8 cellular contexts compared by ENCODE assay signal in genomic region chr20:53609501-53610445, GRCh38. TPM values are rescaled to one million over a fixed set of nuclear protein-coding genes. Genes with fewer than 3 reads are reported as not detected.
A peak's percentile ranks its signal among the peaks of the same experiment; 100 is the strongest.
DNase-seq lines count a peak whose midpoint lies in the region; ATAC-seq, FAIRE-seq and TF ChIP-seq lines count a peak whose summit lies in the region.

No MANE protein-coding gene starts in this region.

- H3K4me1 ChIP-seq in GM12878 (ENCODE audit: control insufficient read depth, insufficient read depth, low read length) (peaks cover 15% of the 10 kb centered on the region), mucosa of descending colon (ENCODE audit: low read depth) (peaks cover 13% of the 10 kb centered on the region)

- H3K27me3 ChIP-seq in GM12878 (replicated peaks in 1 of 2; ENCODE audit: control insufficient read depth in 2 of 2, insufficient read depth in 2 of 2, low read length in 1 of 2): no peaks in the 10 kb centered on the region

- no peak; a peak in 1 of 4 replicates for TF ChIP-seq EP300 in GM12878 (IDR thresholded peaks at IDR 0.05; ENCODE audit: borderline replicate concordance in 1 of 2, control insufficient read depth in 1 of 2, low read depth in 2 of 2, low read length in 2 of 2)

- peak overlapping the region; percentile 73 for H3K9ac ChIP-seq in GM12878 (ENCODE audit: control insufficient read depth, insufficient read depth, low read length)

- no peaks in the 10 kb centered on the region for H4K20me1 ChIP-seq in GM12878 (ENCODE audit: control insufficient read depth, insufficient read depth)

- TF ChIP-seq POLR2A in GM12878 (IDR thresholded peaks at IDR 0.05; ENCODE audit: low read depth, low read length): no peak

- no peaks in the 10 kb centered on the region for H3K9me3 Mint-ChIP-seq in T-helper 2 cell treated with Interferon-gamma antibody and Interleukin-4, amounts not matched to agents 5 μg/mL and 100 μg/mL, for 36 hours
- H3K9me3 Mint-ChIP-seq in stimulated activated naive B cell treated with anti-CD40 and anti-IgM and Interleukin-4, amounts not matched to agents 10 μg/mL and 1 μg/mL and 100 μg/mL, for 72 hours: no peaks in the 10 kb centered on the region

- peak overlapping the region; percentile 90 for H3K4me3 Mint-ChIP-seq in T-helper 2 cell treated with Interferon-gamma antibody and Interleukin-4, amounts not matched to agents 5 μg/mL and 100 μg/mL, for 36 hours
- H3K4me3 Mint-ChIP-seq in stimulated activated naive B cell treated with anti-CD40 and anti-IgM and Interleukin-4, amounts not matched to agents 10 μg/mL and 1 μg/mL and 100 μg/mL, for 72 hours: peak overlapping the region; percentile 55 to 80

- H3K36me3 ChIP-seq in GM12878 (ENCODE audit: control insufficient read depth in 2 of 2, insufficient read depth in 2 of 2, low read length in 1 of 2) (no peaks in the 10 kb centered on the region), mucosa of descending colon (ENCODE audit: low read depth) (no peaks in the 10 kb centered on the region)

- peaks cover 12% of the 10 kb centered on the region for H3K36me3 Mint-ChIP-seq in T-helper 2 cell treated with Interferon-gamma antibody and Interleukin-4, amounts not matched to agents 5 μg/mL and 100 μg/mL, for 36 hours (ENCODE audit: low read depth)
- no peaks in the 10 kb centered on the region for H3K36me3 Mint-ChIP-seq in stimulated activated naive B cell treated with anti-CD40 and anti-IgM and Interleukin-4, amounts not matched to agents 10 μg/mL and 1 μg/mL and 100 μg/mL, for 72 hours

- SMC1A ChIA-PET in GM12878 (lab: Charles Lee; ENCODE audit: uncharacterized antibody, unreplicated experiment): interaction anchor here (0.7 to 6.1 kb wide), 24 partner anchors 13 to 393 kb away, joined by 3 to 94 read pairs (median 4); no protein-coding TSS in a partner anchor

- intact Hi-C loops in GM12878 (cut with micrococcal nuclease; ENCODE audit: unreplicated experiment) (loop anchor here (5.0 kb wide), 1 partner anchor 43 kb away; no protein-coding TSS in a partner anchor), mucosa of descending colon (cut with DNase I, micrococcal nuclease) (no loop called here)

- POLR2A ChIA-PET in GM12878 (lab: Charles Lee): interaction anchor here (0.6 to 5.6 kb wide), 15 partner anchors 10 to 332 kb away, joined by 3 to 84 read pairs (median 4); no protein-coding TSS in a partner anchor

- 4% methylated on average over 15 of the region's 15 CpGs for WGBS in GM12878 (ENCODE audit: insufficient coverage, insufficient replicate concordance, low lambda C conversion rate, missing lambda C conversion rate)

- TF ChIP-seq RAD21 in GM12878 (IDR thresholded peaks at IDR 0.05; ENCODE audit: insufficient read depth, low read depth, low read length): no peak

- CTCF ChIA-PET in GM12878 (lab: Yijun Ruan, JAX): interaction anchor here (0.6 to 5.3 kb wide), 8 partner anchors 11 to 329 kb away, joined by 3 to 46 read pairs (median 3); no protein-coding TSS in a partner anchor

- H3K79me2 ChIP-seq in GM12878 (ENCODE audit: control insufficient read depth, insufficient read depth, low read length): peaks cover 33% of the 10 kb centered on the region

- H3K4me3 ChIP-seq in GM12878 (peak overlapping the region; percentile 56), mucosa of descending colon (no peak overlapping the region)

- peaks cover 30% of the 10 kb centered on the region for H3K4me1 Mint-ChIP-seq in T-helper 2 cell treated with Interferon-gamma antibody and Interleukin-4, amounts not matched to agents 5 μg/mL and 100 μg/mL, for 36 hours (ENCODE audit: low read depth)
- peaks cover 14 to 34% of the 10 kb centered on the region in 2 donors for H3K4me1 Mint-ChIP-seq in stimulated activated naive B cell treated with anti-CD40 and anti-IgM and Interleukin-4, amounts not matched to agents 10 μg/mL and 1 μg/mL and 100 μg/mL, for 72 hours

- H3K27ac Mint-ChIP-seq in T-helper 2 cell treated with Interferon-gamma antibody and Interleukin-4, amounts not matched to agents 5 μg/mL and 100 μg/mL, for 36 hours: peak overlapping the region; percentile 98
- peak overlapping the region; percentile 73 for H3K27ac Mint-ChIP-seq in stimulated activated naive B cell treated with anti-CD40 and anti-IgM and Interleukin-4, amounts not matched to agents 10 μg/mL and 1 μg/mL and 100 μg/mL, for 72 hours

- H3K27me3 Mint-ChIP-seq in T-helper 2 cell treated with Interferon-gamma antibody and Interleukin-4, amounts not matched to agents 5 μg/mL and 100 μg/mL, for 36 hours (ENCODE audit: low read depth): no peaks in the 10 kb centered on the region
- no peaks in the 10 kb centered on the region for H3K27me3 Mint-ChIP-seq in stimulated activated naive B cell treated with anti-CD40 and anti-IgM and Interleukin-4, amounts not matched to agents 10 μg/mL and 1 μg/mL and 100 μg/mL, for 72 hours

- in situ Hi-C loops in GM12878 (cut with MboI): no loop called here

- peak overlapping the region; percentile 98 for H3K4me2 ChIP-seq in GM12878 (ENCODE audit: control insufficient read depth, insufficient read depth)

- RAD21 ChIA-PET in GM12878 (lab: Charles Lee; ENCODE audit: unreplicated experiment): interaction anchor here (0.8 to 5.8 kb wide), 21 partner anchors 9 to 453 kb away, joined by 3 to 79 read pairs (median 5); no protein-coding TSS in a partner anchor

- peak; percentile 35 for FAIRE-seq in GM12878 (lab: Jason Lieb, UNC)

- BruUV-seq in GM12878 (replicated peaks; lab: Mats Ljungman, UMichigan): TSS peak; percentile 79

- no peak for TF ChIP-seq CTCF in GM12878 (IDR thresholded peaks at IDR 0.05 in 2 of 3, conservative IDR thresholded peaks at IDR 0.05 in 1 of 3; ENCODE audit: control insufficient read depth in 2 of 3, extremely low read depth in 1 of 3, insufficient read depth in 1 of 3, low read depth in 3 of 3, low read length in 3 of 3)
- TF ChIP-seq CTCF in mucosa of descending colon (IDR thresholded peaks at IDR 0.05): no peak

- DNase-seq in LoVo (ENCODE audit: low spot score) (peak; percentile 81), GM12878 (ENCODE audit: low read depth, low spot score) (no peak), mucosa of descending colon (peak; percentile 74 to 82 (median 76)), NCI-H2171 (lab: John Stamatoyannopoulos, UW) (no peak), 8988T (no peak)
- DNase-seq in T-helper 2 cell treated with Interferon-gamma antibody and Interleukin-4, amounts not matched to agents 5 μg/mL and 100 μg/mL, for 36 hours (ENCODE audit: low spot score): peak; percentile 67
- DNase-seq in stimulated activated naive B cell treated with anti-CD40 and anti-IgM and Interleukin-4, amounts not matched to agents 10 μg/mL and 1 μg/mL and 100 μg/mL, for 72 hours: no peak

- H3K9me3 ChIP-seq in GM12878 (replicated peaks; ENCODE audit: control insufficient read depth, insufficient read depth, low read length) (no peaks in the 10 kb centered on the region; the same call in 2 of the 3 replicates), mucosa of descending colon (no peaks in the 10 kb centered on the region)

- peak overlapping the region; percentile 87 for H3K27ac ChIP-seq in GM12878 (ENCODE audit: control insufficient read depth, insufficient read depth)

- H2AFZ ChIP-seq in GM12878 (ENCODE audit: control insufficient read depth, low read depth, low read length): peak overlapping the region; percentile 55

- ATAC-seq in GM18517 (IDR thresholded peaks at IDR 0.05; ENCODE audit: unreplicated experiment) (peak; percentile 49), GM12878 (peak; percentile 52), mucosa of descending colon (peak; percentile 77)
- ATAC-seq in stimulated activated naive B cell treated with anti-CD40 and anti-IgM and Interleukin-4, amounts not matched to agents 10 μg/mL and 1 μg/mL and 100 μg/mL, for 72 hours (replicated peaks): peak; percentile 58 to 61

TF ChIP-seq in GM12878, 131 proteins besides CTCF, POLR2A, EP300 and RAD21 (continues in another document):
- TF ChIP-seq TBL1XR1 (IDR thresholded peaks at IDR 0.05; ENCODE audit: low read depth, low read length) (no peak), SKIL (IDR thresholded peaks at IDR 0.05; ENCODE audit: low read depth, poor library complexity, severe bottlenecking) (peak; percentile 34), ATF7 (IDR thresholded peaks at IDR 0.05; ENCODE audit: low read depth) (peak; percentile 50; the same call in 1 of the 2 replicates), DPF2 (IDR thresholded peaks at IDR 0.05) (0 out of 2 replicates have a peak, but pooled peaks have one; percentile 44), ZBED1 (IDR thresholded peaks at IDR 0.05; ENCODE audit: borderline replicate concordance) (peak; percentile 40; the same call in 1 of the 2 replicates), ZNF24 (IDR thresholded peaks at IDR 0.05) (peak; percentile 77)

RNA-seq across cellular contexts. Expression of gene ZNF217, which starts 16.1 kb away (rescaled TPM):
- total RNA-seq in GM12878 (2013; cell fraction: nucleolus; rRNA removed): 213 and 215 TPM in 2 replicates
- total RNA-seq in GM12878 (2014; rRNA removed): 40.8 and 45.6 TPM in 2 replicates
- total RNA-seq in GM12878 (2014; rRNA removed; fragmentation: Illumina TruSeq; extraction: Trizol): 40.2 and 40.5 TPM in 2 replicates
- 76.6 and 81.3 TPM in 2 replicates for total RNA-seq in GM12878 (2021)
- 20.6 TPM for polyA plus RNA-seq in GM12878 (2011; ENCODE audit: low read depth)
- 48.1 and 54.3 TPM in 2 replicates for polyA plus RNA-seq in GM12878 (2011; rRNA removed)
- polyA plus RNA-seq in GM12878 (2011; cell fraction: cytosol; rRNA removed): 37.7 and 55.2 TPM in 2 replicates
- 47.8 and 55.7 TPM in 2 replicates for polyA plus RNA-seq in GM12878 (2011; cell fraction: nucleus; rRNA removed)
- polyA plus RNA-seq in GM12878 (2012): 25.9 and 54.1 TPM in 2 replicates
- 54.8 and 62.7 TPM in 2 replicates for polyA plus RNA-seq in GM12878 (2014; fragmentation: Illumina TruSeq; extraction: Trizol)
- polyA plus RNA-seq in GM12878 (2014; fragmentation: Nextera tagmentation; extraction: Ambion mirVana): 10 to 100 TPM in 1 of 2 experiments, 1 to 10 TPM in 1; 8.5 to 12.4 TPM
- polyA plus RNA-seq in GM12878 (2014; rRNA removed): 40.4 and 43.2 TPM in 2 replicates
- polyA plus RNA-seq in GM12878 (2016; fragmentation: Nextera tagmentation; extraction: Ambion mirVana): 10 to 100 TPM; 14.0 to 16.9 TPM
- polyA minus RNA-seq in GM12878 (2011; rRNA and poly(A)+ RNA removed): 87.0 and 96.8 TPM in 2 replicates
- 42.6 and 44.9 TPM in 2 replicates for polyA minus RNA-seq in GM12878 (2011; cell fraction: cytosol; rRNA and poly(A)+ RNA removed)
- polyA minus RNA-seq in GM12878 (2011; cell fraction: nucleus; rRNA and poly(A)+ RNA removed): 40.7 and 55.8 TPM in 2 replicates
- 10 to 100 TPM; 38.9 to 79.8 (median 78.2) TPM for total RNA-seq in mucosa of descending colon

Comparison
In these comparisons a context has a peak if more than half of its experiments do, and no peak if none do; other contexts are left out.
1. DNase-seq: peak in LoVo (single experiment), T-helper 2 cell treated with Interferon-gamma antibody and Interleukin-4, amounts not matched to agents 5 μg/mL and 100 μg/mL, for 36 hours (single experiment) and mucosa of descending colon (3 of 3); none in GM12878 (single experiment), stimulated activated naive B cell treated with anti-CD40 and anti-IgM and Interleukin-4, amounts not matched to agents 10 μg/mL and 1 μg/mL and 100 μg/mL, for 72 hours (single experiment), NCI-H2171 (single experiment) and 8988T (single experiment).
2. Peak in every context shown above with its lines, with median percentiles within 50 percentile points of each other: ATAC-seq.